Comparison of ENCODE assay signal across 19 cellular contexts in the genomic region with DNA sequence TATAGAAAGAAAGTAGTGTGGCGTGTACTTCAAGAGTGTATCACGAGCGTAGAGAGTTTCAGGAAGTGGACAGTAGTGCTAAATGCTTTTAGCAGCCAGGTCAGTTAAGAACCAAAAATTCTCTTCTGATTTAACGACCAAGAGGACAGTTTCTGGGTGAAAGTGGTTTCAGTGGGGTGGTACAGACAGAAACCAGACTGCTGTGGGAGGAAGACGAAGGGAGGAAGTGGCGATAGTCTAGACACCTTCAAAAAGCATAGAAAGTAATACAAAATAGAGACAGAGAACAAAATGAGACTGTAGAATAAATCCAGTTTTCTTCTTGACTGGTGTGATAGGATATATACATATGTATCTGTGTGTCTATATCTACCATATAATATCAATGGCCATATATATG.
"Had no signal": no experiment of that assay in that cellular context is flagged by ENCODE, and none has a peak within 500 bp of the region (broad histone marks: within the 10 kb centered on the region; RNA-seq: fewer than 3 reads in every experiment).

No MANE protein-coding gene starts in this region.

- H3K9me3 ChIP-seq: esophagus muscularis mucosa, gastrocnemius medialis, prostate gland, right atrium auricular region had no signal

- H3K27ac Mint-ChIP-seq: activated naive CD8-positive, alpha-beta T cell treated with anti-CD3 and anti-CD28 coated beads for 36 hours; activated T-cell treated with anti-CD3 and anti-CD28 coated beads, Interleukin-2, amount 50 U/mL, for 24 hours; activated T-helper 2 cell treated with anti-CD3 and anti-CD28 coated beads, Interferon-gamma antibody, Interleukin-2, Interleukin-4, amounts not matched to agents 10 μg/mL and 5 μg/mL and 100 μg/mL, durations not matched to agents 14 hours and 24 hours and 36 hours; natural killer cell treated with Interleukin-12 subunit alpha and Interleukin-12 subunit beta and Interleukin-15 and Interleukin-18, amount 100 ng/mL, for 72 hours had no signal

- H3K4me3 Mint-ChIP-seq: activated naive CD8-positive, alpha-beta T cell treated with anti-CD3 and anti-CD28 coated beads for 36 hours; activated T-cell treated with anti-CD3 and anti-CD28 coated beads, Interleukin-2, amount 50 U/mL, for 24 hours; natural killer cell treated with Interleukin-12 subunit alpha and Interleukin-12 subunit beta and Interleukin-15 and Interleukin-18, amount 100 ng/mL, for 72 hours had no signal

- H3K9me3 Mint-ChIP-seq: activated naive CD8-positive, alpha-beta T cell treated with anti-CD3 and anti-CD28 coated beads for 36 hours; natural killer cell treated with Interleukin-12 subunit alpha and Interleukin-12 subunit beta and Interleukin-15 and Interleukin-18, amount 100 ng/mL, for 72 hours had no signal

- H3K36me3 ChIP-seq: esophagus muscularis mucosa, gastrocnemius medialis, prostate gland, right atrium auricular region had no signal

- DNase-seq: activated naive CD4-positive, alpha-beta T cell treated with Interleukin-2 at 50 U/mL for 16 hours; activated naive CD8-positive, alpha-beta T cell treated with anti-CD3 and anti-CD28 coated beads for 36 hours; activated T-cell treated with anti-CD3 and anti-CD28 coated beads, Interleukin-2, amount 50 U/mL, for 24 hours; amygdala; cerebellar nuclear complex; gastrocnemius medialis; head of caudate nucleus; hypothalamus; left ventricle myocardium superior; mammary epithelial cell; midbrain; stimulated activated CD4-positive, alpha-beta T cell treated with anti-CD3 and anti-CD28 coated beads, Interleukin-4, amount 100 ng/mL, for 24 hours; stimulated activated naive CD4-positive, alpha-beta T cell treated with Interleukin-2 at 50 U/mL for 16 hours had no signal

- H3K4me1 Mint-ChIP-seq: activated naive CD8-positive, alpha-beta T cell treated with anti-CD3 and anti-CD28 coated beads for 36 hours had no signal

- H3K27me3 Mint-ChIP-seq: activated naive CD8-positive, alpha-beta T cell treated with anti-CD3 and anti-CD28 coated beads for 36 hours; activated T-cell treated with anti-CD3 and anti-CD28 coated beads, Interleukin-2, amount 50 U/mL, for 24 hours; natural killer cell treated with Interleukin-12 subunit alpha and Interleukin-12 subunit beta and Interleukin-15 and Interleukin-18, amount 100 ng/mL, for 72 hours had no signal

- ATAC-seq: gastrocnemius medialis; left ventricle myocardium superior; natural killer cell treated with Interleukin-12 subunit alpha and Interleukin-12 subunit beta and Interleukin-15 and Interleukin-18, amount 100 ng/mL, for 72 hours had no signal

- H3K4me3 ChIP-seq: coronary artery, esophagus muscularis mucosa, gastrocnemius medialis, prostate gland, right atrium auricular region had no signal

- H3K36me3 Mint-ChIP-seq: activated naive CD8-positive, alpha-beta T cell treated with anti-CD3 and anti-CD28 coated beads for 36 hours; natural killer cell treated with Interleukin-12 subunit alpha and Interleukin-12 subunit beta and Interleukin-15 and Interleukin-18, amount 100 ng/mL, for 72 hours had no signal

- H3K27me3 ChIP-seq: esophagus muscularis mucosa, gastrocnemius medialis, right atrium auricular region had no signal

- H3K27ac ChIP-seq: coronary artery, esophagus muscularis mucosa, gastrocnemius medialis, prostate gland, right atrium auricular region had no signal

- H3K4me1 ChIP-seq: esophagus muscularis mucosa, gastrocnemius medialis, prostate gland, right atrium auricular region had no signal
